ENCODE assay signal across 28 cellular contexts in genomic region chr7:722847-723246, GRCh38.
"Had no signal": no experiment of that assay in that cellular context is flagged by ENCODE, and none has a peak within 500 bp of the region (broad histone marks: within the 10 kb centered on the region; RNA-seq: fewer than 3 reads in every experiment).

No MANE protein-coding gene starts in this region.

- H3K27me3 ChIP-seq: esophagus squamous epithelium, heart right ventricle, left lung, right lobe of liver, suprapubic skin, transverse colon, vagina had no signal

- H3K4me2 ChIP-seq: smooth muscle cell had no signal

- ATAC-seq: heart right ventricle; left cardiac atrium; left lung; naive thymus-derived CD8-positive, alpha-beta T cell; psoas muscle; right lobe of liver; stimulated activated naive CD8-positive, alpha-beta T cell treated with anti-CD3 and anti-CD28 coated beads, Interleukin-15, amount 100 ng/mL, for 72 hours had no signal

- H3K27ac Mint-ChIP-seq: naive thymus-derived CD8-positive, alpha-beta T cell; nephron progenitor cell; stimulated activated naive CD8-positive, alpha-beta T cell treated with anti-CD3 and anti-CD28 coated beads, Interleukin-15, amount 100 ng/mL, for 72 hours had no signal

- H3K4me1 ChIP-seq: psoas muscle had no signal

- H3K27ac ChIP-seq: coronary artery, esophagus squamous epithelium, heart right ventricle, left lung, psoas muscle, right lobe of liver, suprapubic skin, transverse colon, vagina had no signal

- H3K36me3 ChIP-seq: heart right ventricle, left lung, right lobe of liver, transverse colon, vagina had no signal

- H3K27me3 Mint-ChIP-seq: naive thymus-derived CD8-positive, alpha-beta T cell; stimulated activated naive CD8-positive, alpha-beta T cell treated with anti-CD3 and anti-CD28 coated beads, Interleukin-15, amount 100 ng/mL, for 72 hours had no signal

- H3K4me3 Mint-ChIP-seq: nephron progenitor cell; stimulated activated naive CD8-positive, alpha-beta T cell treated with anti-CD3 and anti-CD28 coated beads, Interleukin-15, amount 100 ng/mL, for 72 hours had no signal

- DNase-seq: dermis blood vessel endothelial cell; effector memory CD4-positive, alpha-beta T cell; erythroblast; esophagus squamous epithelium; foreskin melanocyte; glutamatergic neuron; heart right ventricle; hippocampal formation; left cardiac atrium; mammary epithelial cell; mesendoderm; naive thymus-derived CD8-positive, alpha-beta T cell; nephron progenitor cell; nucleus accumbens; psoas muscle; right lobe of liver; stimulated activated CD4-positive, alpha-beta T cell treated with anti-CD3 and anti-CD28 coated beads, Interleukin-12 subunit alpha, Interleukin-12 subunit beta, amount 100 ng/mL, for 4 hours; stimulated activated CD4-positive, alpha-beta T cell treated with anti-CD3 and anti-CD28 coated beads, Interleukin-1b, Interleukin-23, amount 100 ng/mL, for 48 hours; stimulated activated CD4-positive, alpha-beta T cell treated with anti-CD3 and anti-CD28 coated beads, Interleukin-4, amount 100 ng/mL, for 1 hour; stimulated activated CD8-positive, alpha-beta memory T cell treated with anti-CD3 and anti-CD28 coated beads, Interleukin-4, amount 100 ng/mL, for 48 hours; stimulated activated naive CD4-positive, alpha-beta T cell; stimulated activated naive CD8-positive, alpha-beta T cell treated with anti-CD3 and anti-CD28 coated beads, Interleukin-15, amount 100 ng/mL, for 72 hours; transverse colon had no signal

- H3K9me3 ChIP-seq: psoas muscle, right lobe of liver, suprapubic skin, transverse colon, vagina had no signal

- H3K4me3 ChIP-seq: coronary artery, esophagus squamous epithelium, heart right ventricle, left lung, psoas muscle, right lobe of liver, smooth muscle cell, suprapubic skin, transverse colon, vagina had no signal
